Comparison of ENCODE assay signal across 8 cellular contexts in the genomic region with DNA sequence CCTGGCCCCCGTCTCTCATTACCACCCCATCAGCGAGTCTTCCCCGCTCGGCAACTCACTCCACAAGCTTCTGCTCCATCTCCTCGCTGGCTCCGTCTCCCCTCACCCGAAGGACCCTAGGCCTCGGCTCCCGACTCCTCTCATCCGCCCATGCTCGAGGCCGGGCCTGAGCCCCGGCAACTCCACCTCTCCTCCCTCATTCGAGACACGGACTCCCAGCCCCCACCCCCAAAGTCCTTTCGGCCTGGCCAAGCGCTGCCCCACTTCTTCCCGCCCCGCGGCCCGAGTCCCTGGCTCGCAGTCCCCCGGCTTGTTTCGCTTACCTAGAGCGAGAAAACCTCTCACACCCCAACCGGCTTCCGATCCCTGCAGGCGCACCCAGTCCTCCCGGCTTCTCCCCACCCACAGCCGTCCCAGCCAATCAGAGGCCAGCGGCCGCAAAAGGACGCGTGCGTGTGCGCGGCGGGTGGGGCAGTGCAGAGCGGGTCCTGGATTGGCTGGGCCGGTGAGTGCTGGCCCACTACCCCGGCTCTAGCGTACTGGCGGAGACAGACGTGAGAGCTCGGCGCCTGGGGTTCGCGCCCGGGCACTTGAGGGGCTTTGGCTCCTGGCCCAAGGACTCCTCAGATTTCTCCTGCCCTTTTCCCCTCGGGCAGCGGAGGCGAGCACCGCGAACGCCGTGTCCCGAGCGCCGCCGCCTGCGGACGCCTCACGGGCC.
DNase-seq lines count a peak whose midpoint lies in the region; ATAC-seq and TF ChIP-seq lines count a peak whose summit lies in the region.

A gene (minus strand): TSS at position 378 of the 718 bp plus-strand sequence. CDS start 10,237 bp downstream, outside the sequence.

- H3K27ac Mint-ChIP-seq in central memory CD8-positive, alpha-beta T cell (ENCODE audit: low read depth) = peak within 1 kb of the TSS; percentile 97

- ATAC-seq in GM19025 (IDR thresholded peaks at IDR 0.05; ENCODE audit: low read depth, unreplicated experiment) (peak; percentile 100), HG03342 (IDR thresholded peaks at IDR 0.05; ENCODE audit: unreplicated experiment) (peak; percentile 99)
- peak; percentile 97 for ATAC-seq in central memory CD8-positive, alpha-beta T cell (replicated peaks; ENCODE audit: extremely low read depth, poor library complexity, severe bottlenecking)

- H3K27me3 Mint-ChIP-seq in central memory CD8-positive, alpha-beta T cell = no peaks in the 10 kb centered on the region

- DNase-seq in AG09309 (ENCODE audit: low read depth) = peak; percentile 71
- DNase-seq in NCI-H446 (lab: John Stamatoyannopoulos, UW) = peak; percentile 73 to 92
- peak; percentile 81 for DNase-seq in activated CD4-positive, CD25-positive, alpha-beta regulatory T cell treated with anti-CD3 and anti-CD28 coated beads, Interleukin-2, amount 50 U/mL, for 16 hours (ENCODE audit: low read depth, low spot score)
- DNase-seq in central memory CD8-positive, alpha-beta T cell (ENCODE audit: low spot score in 2 of 2) = peak; percentile 80 to 81
- DNase-seq in iris pigment epithelial cell (ENCODE audit: low read depth) = peak; percentile 97
- DNase-seq in stimulated activated CD4-positive, alpha-beta T cell treated with anti-CD3 and anti-CD28 coated beads, Interleukin-12 subunit alpha, Interleukin-12 subunit beta, amount 100 ng/mL, for 4 hours = peak; percentile 91

- H3K4me3 ChIP-seq in AG09309 (ENCODE audit: control insufficient read depth, low read depth, low read length) = peak within 1 kb of the TSS; percentile 67

- H3K4me1 Mint-ChIP-seq in central memory CD8-positive, alpha-beta T cell = peaks cover 45% of the 10 kb centered on the region

- TF ChIP-seq CTCF in AG09309 (IDR thresholded peaks at IDR 0.05; ENCODE audit: control insufficient read depth, insufficient read depth, low read depth, low read length, missing control alignments) = no peak

- H3K9me3 Mint-ChIP-seq in central memory CD8-positive, alpha-beta T cell = no peaks in the 10 kb centered on the region

- H3K36me3 Mint-ChIP-seq in central memory CD8-positive, alpha-beta T cell (ENCODE audit: insufficient read depth) = peaks cover 7% of the 10 kb centered on the region

- peak within 1 kb of the TSS; percentile 95 for H3K4me3 Mint-ChIP-seq in central memory CD8-positive, alpha-beta T cell

Comparison
In these comparisons a context has a peak if more than half of its experiments do, and no peak if none do; other contexts are left out.
1. Peak in every context shown above with its lines: DNase-seq, ATAC-seq and H3K4me3 ChIP-seq.